Comparison of ENCODE assay signal across 8 cellular contexts in genomic region chr12:948238-948637, GRCh38. TPM values are rescaled to one million over a fixed set of nuclear protein-coding genes. Genes with fewer than 3 reads are reported as not detected.
DNase-seq lines count a peak whose midpoint lies in the region; ATAC-seq and TF ChIP-seq lines count a peak whose summit lies in the region.

No MANE protein-coding gene starts in this region.

- H3K27ac ChIP-seq in thyroid gland = peak overlapping the region in 1 of 3 donors; percentile 92

- peaks cover 15% of the 10 kb centered on the region for H3K36me3 Mint-ChIP-seq in activated naive CD4-positive, alpha-beta T cell treated with anti-CD3 and anti-CD28 coated beads for 36 hours (ENCODE audit: low read depth)

- DNase-seq in activated naive CD4-positive, alpha-beta T cell treated with anti-CD3 and anti-CD28 coated beads for 36 hours = no peak
- DNase-seq in activated naive CD4-positive, alpha-beta T cell treated with Interleukin-2 at 50 U/mL for 16 hours = no peak
- DNase-seq in amniotic epithelial cell (ENCODE audit: low read depth) (peak; percentile 9), kidney tubule cell (ENCODE audit: low spot score) (peak; percentile 4), thyroid gland (peak; percentile 19 to 25), dermis blood vessel endothelial cell (no peak)

- whole genome bisulfite sequencing in thyroid gland, 2 donors = 72 to 77% methylated on average over 9 of the region's 9 CpGs

- no peaks in the 10 kb centered on the region for H3K9me3 Mint-ChIP-seq in activated naive CD4-positive, alpha-beta T cell treated with anti-CD3 and anti-CD28 coated beads for 36 hours

- no peaks in the 10 kb centered on the region for H3K27me3 Mint-ChIP-seq in activated naive CD4-positive, alpha-beta T cell treated with anti-CD3 and anti-CD28 coated beads for 36 hours (ENCODE audit: low read depth)

- H3K9me3 ChIP-seq in thyroid gland = no peaks in the 10 kb centered on the region

- CTCF ChIA-PET in activated naive CD4-positive, alpha-beta T cell treated with anti-CD3 and anti-CD28 coated beads for 36 hours (lab: Charles Lee) = interaction anchor here (3.8 kb wide), 1 partner anchor 131 kb away, joined by 17 read pairs; no protein-coding TSS in a partner anchor

- no peaks in the 10 kb centered on the region for H3K36me3 ChIP-seq in thyroid gland

- H3K4me3 ChIP-seq in thyroid gland (replicated peaks in 1 of 3) = peak overlapping the region in 1 of 3 donors; percentile 67

- TF ChIP-seq POLR2A in thyroid gland (IDR thresholded peaks at IDR 0.05) = no peak

- no peaks in the 10 kb centered on the region for H3K27me3 ChIP-seq in thyroid gland

- H3K27ac Mint-ChIP-seq in activated naive CD4-positive, alpha-beta T cell treated with anti-CD3 and anti-CD28 coated beads for 36 hours = peak overlapping the region; percentile 96

- TF ChIP-seq CTCF in thyroid gland (IDR thresholded peaks at IDR 0.05) = no peak

- ATAC-seq in HG02678 (IDR thresholded peaks at IDR 0.05; ENCODE audit: unreplicated experiment) = no peak
- ATAC-seq in GM18861 (IDR thresholded peaks at IDR 0.05; ENCODE audit: unreplicated experiment) = no peak

- intact Hi-C loops in activated naive CD4-positive, alpha-beta T cell treated with anti-CD3 and anti-CD28 coated beads for 36 hours (cut with micrococcal nuclease) = loop anchor here (2.0 to 10.0 kb wide), 5 partner anchors 43 to 493 kb away; partner anchors contain the start of gene B4GALNT3
- intact Hi-C loops in thyroid gland (cut with DNase I) = loop anchor here (5.0 kb wide), 1 partner anchor 131 kb away; no protein-coding TSS in a partner anchor

- peaks cover 4 to 21% of the 10 kb centered on the region in 2 donors for H3K4me1 ChIP-seq in thyroid gland

- peak overlapping the region; percentile 93 for H3K4me3 Mint-ChIP-seq in activated naive CD4-positive, alpha-beta T cell treated with anti-CD3 and anti-CD28 coated beads for 36 hours

- peaks cover 43% of the 10 kb centered on the region for H3K4me1 Mint-ChIP-seq in activated naive CD4-positive, alpha-beta T cell treated with anti-CD3 and anti-CD28 coated beads for 36 hours (ENCODE audit: low read depth)

RNA-seq across cellular contexts. Expression of gene RAD52, which starts 1.3 kb away (rescaled TPM):
- 10 to 100 TPM; 15.6 to 17.9 TPM for total RNA-seq in activated naive CD4-positive, alpha-beta T cell treated with anti-CD3 and anti-CD28 coated beads for 36 hours
- total RNA-seq in thyroid gland (10 to 100 TPM; 27.4 to 35.1 (median 31.0) TPM), dermis blood vessel endothelial cell (14.6 and 18.0 TPM in 2 replicates)

RNA-seq across cellular contexts. Expression of gene ERC1, which starts 42.8 kb away (rescaled TPM):
- 10 to 100 TPM; 17.4 to 20.7 TPM for total RNA-seq in activated naive CD4-positive, alpha-beta T cell treated with anti-CD3 and anti-CD28 coated beads for 36 hours
- total RNA-seq in thyroid gland = 10 to 100 TPM; 39.8 to 84.2 (median 75.8) TPM
- 47.1 and 51.5 TPM in 2 replicates for total RNA-seq in dermis blood vessel endothelial cell

Comparison
In these comparisons a context has a peak if more than half of its experiments do, and no peak if none do; other contexts are left out.
1. DNase-seq: peak in amniotic epithelial cell (single experiment), kidney tubule cell (single experiment) and thyroid gland (2 of 2); none in activated naive CD4-positive, alpha-beta T cell treated with anti-CD3 and anti-CD28 coated beads for 36 hours (single experiment), activated naive CD4-positive, alpha-beta T cell treated with Interleukin-2 at 50 U/mL for 16 hours (single experiment) and dermis blood vessel endothelial cell (single experiment).